ENCODE assay signal across 14 cellular contexts in genomic region chr3:37291275-37291700, GRCh38. TPM values are rescaled to one million over a fixed set of nuclear protein-coding genes. Genes with fewer than 3 reads are reported as not detected.
A peak's percentile ranks its signal among the peaks of the same experiment; 100 is the strongest.
DNase-seq lines count a peak whose midpoint lies in the region; ATAC-seq and TF ChIP-seq lines count a peak whose summit lies in the region.
"Had no signal": no experiment of that assay in that cellular context is flagged by ENCODE, and none has a peak within 500 bp of the region (broad histone marks: within the 10 kb centered on the region; RNA-seq: fewer than 3 reads in every experiment).

No MANE protein-coding gene starts in this region.

- peak in 3 of 4 donors; percentile 26 to 88 (median 67) for ATAC-seq in right lobe of liver
- no peak for ATAC-seq in Right ventricle myocardium superior (ENCODE audit: poor library complexity)
- ATAC-seq: natural killer cell treated with Interleukin-12 subunit alpha and Interleukin-12 subunit beta and Interleukin-15 and Interleukin-18, amount 100 ng/mL, for 72 hours had no signal

- no peak overlapping the region for H3K4me3 ChIP-seq in right lobe of liver
- H3K4me3 ChIP-seq in spleen: no peak overlapping the region

- no peaks in the 10 kb centered on the region for H3K9me3 Mint-ChIP-seq in chondrocyte (ENCODE audit: low read depth)
- H3K9me3 Mint-ChIP-seq: CD8-positive, alpha-beta memory T cell; natural killer cell treated with Interleukin-12 subunit alpha and Interleukin-12 subunit beta and Interleukin-15 and Interleukin-18, amount 100 ng/mL, for 72 hours had no signal

- H3K36me3 Mint-ChIP-seq in chondrocyte (ENCODE audit: low read depth): peaks cover 18% of the 10 kb centered on the region

- H3K9me3 ChIP-seq in right lobe of liver (no peaks in the 10 kb centered on the region), spleen (no peaks in the 10 kb centered on the region)

- no peak overlapping the region for H3K4me3 Mint-ChIP-seq in chondrocyte (ENCODE audit: unreplicated experiment)
- H3K4me3 Mint-ChIP-seq: CD8-positive, alpha-beta memory T cell; natural killer cell treated with Interleukin-12 subunit alpha and Interleukin-12 subunit beta and Interleukin-15 and Interleukin-18, amount 100 ng/mL, for 72 hours had no signal

- 46% methylated on average over 1 of the region's 1 CpG for WGBS in right lobe of liver (ENCODE audit: insufficient coverage, low coverage, low lambda C conversion rate, missing lambda C conversion rate)
- 44 to 92% (median 90%) methylated on average over 1 of the region's 1 CpG for WGBS in spleen, 5 donors

- no peaks in the 10 kb centered on the region for H3K27me3 Mint-ChIP-seq in chondrocyte (ENCODE audit: low read depth)
- H3K27me3 Mint-ChIP-seq: CD8-positive, alpha-beta memory T cell; natural killer cell treated with Interleukin-12 subunit alpha and Interleukin-12 subunit beta and Interleukin-15 and Interleukin-18, amount 100 ng/mL, for 72 hours had no signal

- DNase-seq in AG09319 (ENCODE audit: extremely low read depth, low read depth) (peak; percentile 40), NCI-H226 (peak; percentile 61), chondrocyte (ENCODE audit: low spot score) (no peak), right lobe of liver (no peak), Right ventricle myocardium superior (no peak), NCI-H524 treated with DMSO at 0.1 percent for 48 hours (lab: John Stamatoyannopoulos, UW) (no peak), spleen (no peak), NCI-H1694 treated with DMSO at 0.1 percent for 48 hours (lab: John Stamatoyannopoulos, UW) (no peak)
- DNase-seq: CD8-positive, alpha-beta memory T cell; hippocampal formation; NCI-H774; stimulated activated CD4-positive, alpha-beta T cell treated with anti-CD3 and anti-CD28 coated beads, Interleukin-15, amount 100 ng/mL, for 24 hours; stimulated activated naive CD4-positive, alpha-beta T cell treated with Interleukin-2 at 50 U/mL for 16 hours had no signal

- peaks cover 0 to 42% (median 16%) of the 10 kb centered on the region in 4 donors for H3K36me3 ChIP-seq in right lobe of liver
- peaks cover 0 to 100% (median 41%) of the 10 kb centered on the region in 6 donors for H3K36me3 ChIP-seq in spleen

- H3K4me1 ChIP-seq in right lobe of liver (peaks cover 0 to 13% (median 0%) of the 10 kb centered on the region in 4 donors), spleen (peaks cover 0 to 15% (median 2%) of the 10 kb centered on the region in 6 donors)

- no peak for TF ChIP-seq POLR2A in right lobe of liver (IDR thresholded peaks at IDR 0.05)
- TF ChIP-seq POLR2A in spleen (IDR thresholded peaks at IDR 0.05): no peak

- H3K27me3 ChIP-seq in right lobe of liver: no peaks in the 10 kb centered on the region
- no peaks in the 10 kb centered on the region for H3K27me3 ChIP-seq in spleen (replicated peaks in 1 of 7)

- peaks cover 32% of the 10 kb centered on the region for H3K4me1 Mint-ChIP-seq in chondrocyte (ENCODE audit: low read depth)

- intact Hi-C loops in right lobe of liver (cut with DNase I): no loop called here
- intact Hi-C loops in Right ventricle myocardium superior (cut with DNase I): no loop called here
- intact Hi-C loops in spleen (cut with DNase I; ENCODE audit: low total_unique reads): no loop called here

- H3K27ac ChIP-seq in right lobe of liver (no peak overlapping the region), spleen (no peak overlapping the region)

- TF ChIP-seq CTCF in AG09319 (IDR thresholded peaks at IDR 0.05; ENCODE audit: low read depth, low read length): no peak
- TF ChIP-seq CTCF in chondrocyte (IDR thresholded peaks at IDR 0.05): no peak
- no peak for TF ChIP-seq CTCF in right lobe of liver (IDR thresholded peaks at IDR 0.05)
- no peak for TF ChIP-seq CTCF in spleen (IDR thresholded peaks at IDR 0.05 in 8 of 11, conservative IDR thresholded peaks at IDR 0.05 in 3 of 11)

- peak overlapping the region; percentile 36 for H3K27ac Mint-ChIP-seq in chondrocyte (ENCODE audit: unreplicated experiment)

RNA-seq across cellular contexts. Expression of gene GOLGA4, which starts 48.2 kb away (rescaled TPM):
- total RNA-seq in chondrocyte: 67.2 to 71.6 TPM (median 70.7 TPM) in 3 replicates
- 10 to 100 TPM; 56.7 to 70.0 (median 62.3) TPM for total RNA-seq in right lobe of liver
- total RNA-seq in Right ventricle myocardium superior: 170 TPM
- total RNA-seq in spleen: 100 to 1,000 TPM in 1 of 7 donors, 10 to 100 TPM in 6; 75.7 to 121 (median 87.4) TPM
- 10 to 100 TPM; 14.3 to 16.5 (median 16.3) TPM for polyA plus RNA-seq in spleen

Comparison
In these comparisons a context has a peak if more than half of its experiments do, and no peak if none do; other contexts are left out.
1. DNase-seq: peak in AG09319 (single experiment) and NCI-H226 (single experiment); none in chondrocyte (single experiment), right lobe of liver (0 of 3), Right ventricle myocardium superior (single experiment), NCI-H524 treated with DMSO at 0.1 percent for 48 hours (single experiment), spleen (single experiment) and NCI-H1694 treated with DMSO at 0.1 percent for 48 hours (single experiment).